ENCODE assay signal across 30 cellular contexts in the genomic region with DNA sequence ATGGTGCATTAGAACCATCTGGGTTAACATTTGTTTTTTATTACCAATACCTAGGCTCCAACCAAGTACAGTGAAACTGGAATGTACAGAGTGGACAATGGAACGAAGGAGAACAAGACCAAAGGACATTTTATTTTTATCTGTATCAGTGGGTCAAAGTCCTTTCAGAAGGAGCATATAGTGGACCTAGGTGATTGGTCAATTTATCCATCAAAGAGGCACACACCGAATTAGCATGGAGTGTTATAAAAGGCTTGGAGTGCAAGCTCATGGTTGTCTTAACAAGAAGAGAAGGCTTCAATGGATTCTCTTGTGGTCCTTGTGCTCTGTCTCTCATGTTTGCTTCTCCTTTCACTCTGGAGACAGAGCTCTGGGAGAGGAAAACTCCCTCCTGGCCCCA. TPM values are rescaled to one million over a fixed set of nuclear protein-coding genes. Genes with fewer than 3 reads are reported as not detected.
"Had no signal": no experiment of that assay in that cellular context is flagged by ENCODE, and none has a peak within 500 bp of the region (broad histone marks: within the 10 kb centered on the region; RNA-seq: fewer than 3 reads in every experiment).

A gene (plus strand): TSS at position 276 of the 400 bp plus-strand sequence. CDS start 25 bp downstream, at position 301.

- H3K9me3 ChIP-seq: ovary, testis, thyroid gland, upper lobe of right lung had no signal

- DNase-seq: heart left ventricle; islet precursor cell; left lung; mesendoderm; naive thymus-derived CD4-positive, alpha-beta T cell; ovary; right cardiac atrium; sigmoid colon; stimulated activated CD4-positive, alpha-beta T cell treated with anti-CD3 and anti-CD28 coated beads, Interleukin-1b, Interleukin-23, amount 100 ng/mL, for 48 hours; stimulated activated CD4-positive, alpha-beta T cell treated with anti-CD3 and anti-CD28 coated beads, Interleukin-2, amount 100 ng/mL, for 48 hours; stimulated activated CD4-positive, alpha-beta T cell treated with anti-CD3 and anti-CD28 coated beads, Interleukin-4, amount 100 ng/mL, for 4 hours; stimulated activated CD8-positive, alpha-beta memory T cell treated with anti-CD3 and anti-CD28 coated beads, Interleukin-4, amount 100 ng/mL, for 48 hours; stimulated activated naive CD4-positive, alpha-beta T cell treated with Interleukin-2 at 50 U/mL for 16 hours; stimulated activated naive CD8-positive, alpha-beta T cell treated with anti-CD3 and anti-CD28 coated beads, Interleukin-15, amount 100 ng/mL, for 72 hours; testis; thyroid gland; trophoblast cell; upper lobe of right lung had no signal

- H3K27ac ChIP-seq: heart left ventricle, left lung, ovary, sigmoid colon, testis, thyroid gland, upper lobe of right lung had no signal

- FAIRE-seq: urothelium cell line had no signal

- H3K36me3 ChIP-seq: heart left ventricle, left lung, ovary, sigmoid colon, thyroid gland, upper lobe of right lung had no signal

- H3K27me3 ChIP-seq: heart left ventricle, ovary, sigmoid colon, testis, thyroid gland, upper lobe of right lung had no signal

- H3K4me2 ChIP-seq: smooth muscle cell had no signal

- ATAC-seq: heart left ventricle; left lung; naive thymus-derived CD4-positive, alpha-beta T cell; natural killer cell treated with Interleukin-12 subunit alpha and Interleukin-12 subunit beta and Interleukin-15 and Interleukin-18, amount 100 ng/mL, for 72 hours; right cardiac atrium; stimulated activated memory B cell treated with anti-CD40 and anti-IgM and Interleukin-4, amounts not matched to agents 10 μg/mL and 1 μg/mL and 100 μg/mL, for 72 hours; stimulated activated naive CD8-positive, alpha-beta T cell treated with anti-CD3 and anti-CD28 coated beads, Interleukin-15, amount 100 ng/mL, for 72 hours; upper lobe of right lung had no signal

- H3K4me3 ChIP-seq: heart left ventricle, left lung, lung, ovary, sigmoid colon, smooth muscle cell, testis, thyroid gland, upper lobe of right lung had no signal

- H3K4me1 ChIP-seq: heart left ventricle, left lung, sigmoid colon, testis, thyroid gland, upper lobe of right lung had no signal

RNA-seq across cellular contexts. Expression of the gene that starts here (rescaled TPM):
- total RNA-seq: kidney epithelial cell; mesothelial cell of epicardium; mononuclear cell; myocyte; naive thymus-derived CD4-positive, alpha-beta T cell; natural killer cell treated with Interleukin-12 subunit alpha and Interleukin-12 subunit beta and Interleukin-15 and Interleukin-18, amount 100 ng/mL, for 72 hours; omental fat pad; pulmonary artery endothelial cell; right cardiac atrium; sigmoid colon; testis; thyroid gland had no signal
- polyA plus RNA-seq: naive thymus-derived CD4-positive, alpha-beta T cell; neural cell; ovary had no signal
